Comparison of ENCODE assay signal across 10 cellular contexts in the genomic region with DNA sequence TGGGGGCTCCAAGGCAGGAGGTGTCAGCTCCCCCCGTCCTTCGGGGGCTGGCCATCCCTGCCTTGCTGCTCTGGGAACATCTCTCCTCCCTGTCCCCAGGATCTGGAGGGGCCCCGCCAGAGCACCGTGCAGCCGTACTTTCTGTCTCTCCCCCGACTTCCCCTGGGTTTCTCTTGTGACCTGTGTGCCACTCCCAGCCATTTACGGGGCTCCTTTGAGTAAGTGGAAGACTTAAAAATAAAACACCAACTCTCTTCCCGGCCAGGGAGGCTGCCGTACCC.
DNase-seq lines count a peak whose midpoint lies in the region; ATAC-seq and TF ChIP-seq lines count a peak whose summit lies in the region.
"Had no signal": no experiment of that assay in that cellular context is flagged by ENCODE, and none has a peak within 500 bp of the region (broad histone marks: within the 10 kb centered on the region; RNA-seq: fewer than 3 reads in every experiment).

No MANE protein-coding gene starts in this region.

- intact Hi-C loops in gastrocnemius medialis (cut with DNase I; ENCODE audit: low total_unique reads): no loop called here

- no peaks in the 10 kb centered on the region for H3K9me3 Mint-ChIP-seq in activated T-cell treated with anti-CD3 and anti-CD28 coated beads, Interleukin-2, amount 50 U/mL, for 24 hours
- H3K9me3 Mint-ChIP-seq: natural killer cell had no signal

- no peak for TF ChIP-seq EP300 in tibial nerve (IDR thresholded peaks at IDR 0.05)

- peaks cover 63% of the 10 kb centered on the region for H3K4me1 Mint-ChIP-seq in activated T-cell treated with anti-CD3 and anti-CD28 coated beads, Interleukin-2, amount 50 U/mL, for 24 hours (ENCODE audit: low read depth)

- in situ Hi-C loops in gastrocnemius medialis (cut with MboI; ENCODE audit: low sequenced_read_pairs in 4 of 4): loop anchor here in 2 of 4 donors (5.0 to 10.0 kb wide), 2 partner anchors 71 to 78 kb away; no protein-coding TSS in a partner anchor

- no peaks in the 10 kb centered on the region for H3K9me3 ChIP-seq in liver (ENCODE audit: control insufficient read depth in 4 of 4, low read length in 3 of 4)
- H3K9me3 ChIP-seq in tibial nerve: no peaks in the 10 kb centered on the region
- no peaks in the 10 kb centered on the region for H3K9me3 ChIP-seq in gastrocnemius medialis

- no peak for DNase-seq in activated T-cell treated with anti-CD3 and anti-CD28 coated beads, Interleukin-2, amount 50 U/mL, for 24 hours
- no peak for DNase-seq in activated T-cell treated with anti-CD3 and anti-CD28 coated beads, Interleukin-2, amount 50 U/mL, for 48 hours
- DNase-seq in tibial nerve (ENCODE audit: low spot score in 2 of 2): no peak
- no peak for DNase-seq in gastrocnemius medialis
- no peak for DNase-seq in NCI-H748 (lab: John Stamatoyannopoulos, UW; ENCODE audit: unreplicated experiment)
- DNase-seq: NCI-H1930 had no signal

- TF ChIP-seq POLR2A in tibial nerve (IDR thresholded peaks at IDR 0.05): no peak
- no peak for TF ChIP-seq POLR2A in gastrocnemius medialis (IDR thresholded peaks at IDR 0.05)

- no peak for TF ChIP-seq CTCF in liver (IDR thresholded peaks at IDR 0.05; ENCODE audit: low read depth, low read length, missing input control)
- TF ChIP-seq CTCF in tibial nerve (IDR thresholded peaks at IDR 0.05): no peak
- no peak for TF ChIP-seq CTCF in gastrocnemius medialis (IDR thresholded peaks at IDR 0.05 in 4 of 5, conservative IDR thresholded peaks at IDR 0.05 in 1 of 5)

- ATAC-seq in gastrocnemius medialis (no peak), HG03439 (IDR thresholded peaks at IDR 0.05; ENCODE audit: unreplicated experiment) (no peak)

- H3K36me3 Mint-ChIP-seq in activated T-cell treated with anti-CD3 and anti-CD28 coated beads, Interleukin-2, amount 50 U/mL, for 24 hours (ENCODE audit: low read depth): no peaks in the 10 kb centered on the region
- H3K36me3 Mint-ChIP-seq: natural killer cell had no signal

- TF ChIP-seq RAD21 in liver (IDR thresholded peaks at IDR 0.05): no peak

- H3K36me3 ChIP-seq in liver (ENCODE audit: control insufficient read depth in 4 of 4, insufficient read depth in 3 of 4, low read depth in 1 of 4, low read length in 3 of 4) (peaks cover 0 to 4% (median 1%) of the 10 kb centered on the region in 4 donors), tibial nerve (peaks cover 0 to 13% (median 0%) of the 10 kb centered on the region in 3 donors), gastrocnemius medialis (no peaks in the 10 kb centered on the region)

- H3K4me1 ChIP-seq in liver (ENCODE audit: control insufficient read depth in 4 of 4, insufficient read depth in 4 of 4, low read length in 3 of 4) (peaks cover 11 to 72% (median 50%) of the 10 kb centered on the region in 4 donors), tibial nerve (peaks cover 0 to 86% (median 60%) of the 10 kb centered on the region in 4 donors), gastrocnemius medialis (peaks cover 25 to 32% of the 10 kb centered on the region in 2 donors)

- H3K4me3 Mint-ChIP-seq in activated T-cell treated with anti-CD3 and anti-CD28 coated beads, Interleukin-2, amount 50 U/mL, for 24 hours: peak overlapping the region; percentile 55
- H3K4me3 Mint-ChIP-seq: natural killer cell had no signal

- 79% methylated on average over 9 of the region's 9 CpGs for WGBS in liver
- WGBS in tibial nerve, 2 donors: 52 to 53% methylated on average over 9 of the region's 9 CpGs

- H3K27ac Mint-ChIP-seq in activated T-cell treated with anti-CD3 and anti-CD28 coated beads, Interleukin-2, amount 50 U/mL, for 24 hours: peak overlapping the region; percentile 93

- H3K9ac ChIP-seq in liver (ENCODE audit: low read depth in 1 of 2, low read length in 2 of 2): peak overlapping the region; percentile 27 to 33

- H3K4me3 ChIP-seq in liver (ENCODE audit: low read depth in 1 of 3, low read length in 3 of 3) (no peak overlapping the region), tibial nerve (no peak overlapping the region), gastrocnemius medialis (no peak overlapping the region)

- H3K27me3 ChIP-seq in liver (ENCODE audit: control insufficient read depth in 4 of 4, insufficient read depth in 4 of 4, low read length in 3 of 4) (no peaks in the 10 kb centered on the region), tibial nerve (no peaks in the 10 kb centered on the region), gastrocnemius medialis (no peaks in the 10 kb centered on the region)

- H3K27ac ChIP-seq in angular gyrus (ENCODE audit: low read depth, low read length) (peak overlapping the region; percentile 94), liver (ENCODE audit: low read depth in 1 of 2, low read length in 2 of 2) (peak overlapping the region; percentile 65 to 92), tibial nerve (peak overlapping the region; percentile 76 to 96 (median 86)), gastrocnemius medialis (peak overlapping the region in 2 of 4 donors; percentile 49 to 65)

- H3K27me3 Mint-ChIP-seq in activated T-cell treated with anti-CD3 and anti-CD28 coated beads, Interleukin-2, amount 50 U/mL, for 24 hours: peaks cover 7% of the 10 kb centered on the region

TF ChIP-seq in liver, 16 proteins besides CTCF, POLR2A, EP300 and RAD21:
- TF ChIP-seq FOXA1 (IDR thresholded peaks at IDR 0.05) (no peak), SP1 (IDR thresholded peaks at IDR 0.05) (no peak)
